8 cellular contexts compared by ENCODE assay signal in genomic region chr21:29245104-29245643, GRCh38. TPM values are rescaled to one million over a fixed set of nuclear protein-coding genes. Genes with fewer than 3 reads are reported as not detected.
DNase-seq lines count a peak whose midpoint lies in the region; ATAC-seq, FAIRE-seq and TF ChIP-seq lines count a peak whose summit lies in the region.

No MANE protein-coding gene starts in this region.

- intact Hi-C loops in A673 (cut with micrococcal nuclease; ENCODE audit: unreplicated experiment): no loop called here
- intact Hi-C loops in GM12878 (cut with micrococcal nuclease; ENCODE audit: unreplicated experiment): no loop called here

- FAIRE-seq in GM12878 (lab: Jason Lieb, UNC): peak; percentile 18

- WGBS in GM12878 (ENCODE audit: insufficient coverage, insufficient replicate concordance, low lambda C conversion rate, missing lambda C conversion rate): 3% methylated on average over 3 of the region's 3 CpGs

- BruUV-seq in A673 (replicated peaks; lab: Mats Ljungman, UMichigan): no TSS peak
- BruUV-seq in GM12878 (replicated peaks; lab: Mats Ljungman, UMichigan): no TSS peak

- TF ChIP-seq POLR2A in GM12878 (IDR thresholded peaks at IDR 0.05; ENCODE audit: low read depth, low read length): no peak

- DNase-seq in A673 (ENCODE audit: low spot score) (no peak), GM12878 (ENCODE audit: low read depth, low spot score) (no peak), DMS153 treated with DMSO at 0.1 percent for 48 hours (lab: John Stamatoyannopoulos, UW; ENCODE audit: unreplicated experiment) (no peak), COLO829 (ENCODE audit: low spot score) (no peak), cerebellum (ENCODE audit: low spot score) (no peak)

- SMC1A ChIA-PET in GM12878 (lab: Charles Lee; ENCODE audit: uncharacterized antibody, unreplicated experiment): interaction anchor here (0.7 to 7.9 kb wide), 18 partner anchors 11 to 231 kb away, joined by 3 to 94 read pairs (median 4); no protein-coding TSS in a partner anchor

- ATAC-seq in GM18858 (IDR thresholded peaks at IDR 0.05; ENCODE audit: unreplicated experiment) (peak; percentile 77), HG02981 (IDR thresholded peaks at IDR 0.05; ENCODE audit: unreplicated experiment) (peak; percentile 67), GM12878 (peak; percentile 84), HG03571 (IDR thresholded peaks at IDR 0.05; ENCODE audit: unreplicated experiment) (no peak)

- peak overlapping the region; percentile 68 for H3K4me2 ChIP-seq in GM12878 (ENCODE audit: control insufficient read depth, insufficient read depth)

- CTCF ChIA-PET in A673 (lab: Charles Lee) (no interaction called here), GM12878 (lab: Yijun Ruan, JAX) (interaction anchor here (0.6 to 2.1 kb wide), 14 partner anchors 10 to 231 kb away, joined by 3 to 22 read pairs (median 3); no protein-coding TSS in a partner anchor)

- no peak overlapping the region for H3K9ac ChIP-seq in GM12878 (ENCODE audit: control insufficient read depth, insufficient read depth, low read length)

- H3K79me2 ChIP-seq in GM12878 (ENCODE audit: control insufficient read depth, insufficient read depth, low read length): no peaks in the 10 kb centered on the region

- H3K9me3 ChIP-seq in A673 (ENCODE audit: low read depth, low read length, poor library complexity, severe bottlenecking) (no peaks in the 10 kb centered on the region), GM12878 (replicated peaks; ENCODE audit: control insufficient read depth, insufficient read depth, low read length) (peaks cover 4% of the 10 kb centered on the region; the same call in 2 of the 3 replicates)

- H3K36me3 ChIP-seq in A673 (ENCODE audit: insufficient read depth, low read length, poor library complexity, severe bottlenecking): no peaks in the 10 kb centered on the region
- H3K36me3 ChIP-seq in GM12878 (ENCODE audit: control insufficient read depth in 2 of 2, insufficient read depth in 2 of 2, low read length in 1 of 2): no peaks in the 10 kb centered on the region

- POLR2A ChIA-PET in A673 (lab: Charles Lee; ENCODE audit: low non-redundant PET): interaction anchor here (0.6 kb wide), 1 partner anchor 45 kb away, joined by 3 read pairs; no protein-coding TSS in a partner anchor
- POLR2A ChIA-PET in GM12878 (lab: Charles Lee): interaction anchor here (0.7 to 1.9 kb wide), 10 partner anchors 9 to 62 kb away, joined by 3 to 14 read pairs (median 3); partner anchors contain the start of gene BACH1

- TF ChIP-seq CTCF in A673 (conservative IDR thresholded peaks at IDR 0.05; ENCODE audit: low read depth, low read length) (no peak), GM12878 (IDR thresholded peaks at IDR 0.05 in 2 of 3, conservative IDR thresholded peaks at IDR 0.05 in 1 of 3; ENCODE audit: control insufficient read depth in 2 of 3, extremely low read depth in 1 of 3, insufficient read depth in 1 of 3, low read depth in 3 of 3, low read length in 3 of 3) (no peak)

- no peak for TF ChIP-seq RAD21 in GM12878 (IDR thresholded peaks at IDR 0.05; ENCODE audit: insufficient read depth, low read depth, low read length)

- RAD21 ChIA-PET in GM12878 (lab: Charles Lee; ENCODE audit: unreplicated experiment): interaction anchor here (0.5 to 2.1 kb wide), 17 partner anchors 9 to 165 kb away, joined by 3 to 17 read pairs (median 4); no protein-coding TSS in a partner anchor

- H3K4me3 ChIP-seq in A673 (ENCODE audit: low read depth, low read length, poor library complexity, severe bottlenecking): no peak overlapping the region
- H3K4me3 ChIP-seq in GM12878: no peak overlapping the region

- H2AFZ ChIP-seq in GM12878 (ENCODE audit: control insufficient read depth, low read depth, low read length): peak overlapping the region; percentile 80

- peak overlapping the region; percentile 16 for H3K27ac ChIP-seq in A673 (ENCODE audit: low read depth, low read length, poor library complexity, severe bottlenecking)
- peak overlapping the region; percentile 49 for H3K27ac ChIP-seq in GM12878 (ENCODE audit: control insufficient read depth, insufficient read depth)

- TF ChIP-seq EP300 in GM12878 (IDR thresholded peaks at IDR 0.05; ENCODE audit: borderline replicate concordance in 1 of 2, control insufficient read depth in 1 of 2, low read depth in 2 of 2, low read length in 2 of 2): peak in 1 of 2 experiments; percentile 37; a peak in 1 of 4 replicates

- no peaks in the 10 kb centered on the region for H4K20me1 ChIP-seq in GM12878 (ENCODE audit: control insufficient read depth, insufficient read depth)

- peaks cover 16% of the 10 kb centered on the region for H3K4me1 ChIP-seq in A673 (ENCODE audit: insufficient read depth, low read length, poor library complexity, severe bottlenecking)
- peaks cover 11% of the 10 kb centered on the region for H3K4me1 ChIP-seq in GM12878 (ENCODE audit: control insufficient read depth, insufficient read depth, low read length)

- in situ Hi-C loops in GM12878 (cut with MboI): no loop called here

- H3K27me3 ChIP-seq in A673 (replicated peaks; ENCODE audit: insufficient read depth, low read depth, low read length, poor library complexity): no peaks in the 10 kb centered on the region
- no peaks in the 10 kb centered on the region for H3K27me3 ChIP-seq in GM12878 (replicated peaks in 1 of 2; ENCODE audit: control insufficient read depth in 2 of 2, insufficient read depth in 2 of 2, low read length in 1 of 2)

TF ChIP-seq in GM12878, 131 proteins besides CTCF, POLR2A, EP300 and RAD21 (continues in another document):
- 0 out of 2 replicates have a peak, but pooled peaks have one; percentile 36 for TF ChIP-seq DPF2 (IDR thresholded peaks at IDR 0.05)
- TF ChIP-seq PAX5 (IDR thresholded peaks at IDR 0.05; ENCODE audit: borderline replicate concordance, low read depth, low read length): peak; percentile 71; the same call in 1 of the 2 replicates
- TF ChIP-seq BHLHE40 (IDR thresholded peaks at IDR 0.05; ENCODE audit: borderline replicate concordance in 1 of 2, low read depth in 2 of 2, low read length in 1 of 2): peak; percentile 23 to 36; a peak in 2 of 4 replicates
- 0 out of 2 replicates have a peak, but pooled peaks have one; percentile 17 for TF ChIP-seq YY1 (IDR thresholded peaks at IDR 0.05; ENCODE audit: low read depth, low read length)
- peak; percentile 48 for TF ChIP-seq IKZF1 (conservative IDR thresholded peaks at IDR 0.05)
- peak; percentile 67; the same call in 1 of the 2 replicates for TF ChIP-seq JUNB (IDR thresholded peaks at IDR 0.05)
- TF ChIP-seq BCLAF1 (IDR thresholded peaks at IDR 0.05): no peak
- 0 out of 2 replicates have a peak, but pooled peaks have one; percentile 27 for TF ChIP-seq NBN (IDR thresholded peaks at IDR 0.05)
- TF ChIP-seq ZBED1 (IDR thresholded peaks at IDR 0.05; ENCODE audit: borderline replicate concordance): peak; percentile 69; the same call in 1 of the 2 replicates
- no peak for TF ChIP-seq KAT2A (conservative IDR thresholded peaks at IDR 0.05; ENCODE audit: control insufficient read depth, low read depth, low read length)
- peak; percentile 77 for TF ChIP-seq NFIC (IDR thresholded peaks at IDR 0.05; ENCODE audit: low read depth, low read length)
- TF ChIP-seq CEBPB (IDR thresholded peaks at IDR 0.05; ENCODE audit: borderline replicate concordance in 1 of 2, low read depth in 2 of 2, low read length in 2 of 2): 0 out of 4 replicates have a peak, but pooled peaks of 1 of the 2 experiments have one; percentile 63

RNA-seq across cellular contexts. Expression of gene BACH1, which starts 53.5 kb away (rescaled TPM):
- total RNA-seq in A673 (2021) (99.5 and 103 TPM in 2 replicates), GM12878 (2014; rRNA removed) (13.8 and 20.1 TPM in 2 replicates), GM12878 (2014; rRNA removed; fragmentation: Illumina TruSeq; extraction: Trizol) (16.9 and 18.1 TPM in 2 replicates), GM12878 (2021) (25.7 TPM in 2 replicates), cerebellum (116 TPM)
- total RNA-seq in GM12878 (2013; cell fraction: nucleolus; rRNA removed): 89.0 and 91.9 TPM in 2 replicates
- 10.4 TPM for polyA plus RNA-seq in GM12878 (2011; ENCODE audit: low read depth)
- polyA plus RNA-seq in GM12878 (2011; rRNA removed) (18.8 and 26.6 TPM in 2 replicates), GM12878 (2014; fragmentation: Illumina TruSeq; extraction: Trizol) (10.7 and 11.8 TPM in 2 replicates), GM12878 (2014; fragmentation: Nextera tagmentation; extraction: Ambion mirVana) (1 to 10 TPM; 3.2 to 3.3 TPM), GM12878 (2014; rRNA removed) (5.4 and 7.6 TPM in 2 replicates), GM12878 (2016; fragmentation: Nextera tagmentation; extraction: Ambion mirVana) (10 to 100 TPM in 1 of 2 experiments, 1 to 10 TPM in 1; 9.1 to 10.3 TPM)
- polyA plus RNA-seq in GM12878 (2011; cell fraction: cytosol; rRNA removed): 6.6 and 8.8 TPM in 2 replicates
- polyA plus RNA-seq in GM12878 (2011; cell fraction: nucleus; rRNA removed): 18.9 TPM in 2 replicates
- 11.9 and 12.8 TPM in 2 replicates for polyA plus RNA-seq in GM12878 (2012)
- polyA minus RNA-seq in GM12878 (2011; rRNA and poly(A)+ RNA removed): 81.2 and 136 TPM in 2 replicates
- 17.2 and 23.1 TPM in 2 replicates for polyA minus RNA-seq in GM12878 (2011; cell fraction: cytosol; rRNA and poly(A)+ RNA removed)
- 43.3 and 46.8 TPM in 2 replicates for polyA minus RNA-seq in GM12878 (2011; cell fraction: nucleus; rRNA and poly(A)+ RNA removed)
